In the genomic region with DNA sequence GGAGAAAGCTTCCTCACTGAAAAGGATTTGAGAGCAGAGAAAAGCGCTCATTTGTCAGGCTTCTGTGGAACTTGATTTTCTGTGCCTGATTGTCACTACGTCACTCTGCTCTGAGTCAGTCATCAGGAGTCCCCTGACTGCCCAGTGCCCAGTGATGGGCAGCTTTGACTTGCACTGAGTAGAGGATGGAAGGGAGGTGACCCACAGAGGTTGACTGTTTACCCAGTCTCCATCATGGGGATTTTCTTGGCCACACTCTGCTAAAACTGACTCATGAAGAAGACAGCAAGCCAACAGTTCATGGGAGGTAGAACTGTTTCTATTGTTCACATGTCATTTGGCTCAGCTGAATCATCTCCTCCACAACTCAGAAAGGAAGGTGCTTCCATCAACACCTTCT, we compare ENCODE assay signal across 12 cellular contexts.
A peak's percentile ranks its signal among the peaks of the same experiment; 100 is the strongest.
DNase-seq lines count a peak whose midpoint lies in the region; ATAC-seq, FAIRE-seq and TF ChIP-seq lines count a peak whose summit lies in the region.
"Had no signal": no experiment of that assay in that cellular context is flagged by ENCODE, and none has a peak within 500 bp of the region (broad histone marks: within the 10 kb centered on the region; RNA-seq: fewer than 3 reads in every experiment).

No MANE protein-coding gene starts in this region.

- H3K9me3 Mint-ChIP-seq in activated T-cell treated with anti-CD3 and anti-CD28 coated beads, Interleukin-2, amount 50 U/mL, for 24 hours = peaks cover 4% of the 10 kb centered on the region
- no peaks in the 10 kb centered on the region for H3K9me3 Mint-ChIP-seq in astrocyte (ENCODE audit: unreplicated experiment)
- peaks cover 7% of the 10 kb centered on the region for H3K9me3 Mint-ChIP-seq in Caco-2 (ENCODE audit: unreplicated experiment)
- H3K9me3 Mint-ChIP-seq: activated naive CD4-positive, alpha-beta T cell treated with anti-CD3 and anti-CD28 coated beads, Interleukin-2, amount 50 U/mL, for 24 hours had no signal

- no TSS peak for BruUV-seq in Caco-2 (replicated peaks; lab: Mats Ljungman, UMichigan)

- peaks cover 56% of the 10 kb centered on the region for H3K4me1 Mint-ChIP-seq in activated T-cell treated with anti-CD3 and anti-CD28 coated beads, Interleukin-2, amount 50 U/mL, for 24 hours (ENCODE audit: low read depth)
- H3K4me1 Mint-ChIP-seq in astrocyte (ENCODE audit: low read depth, unreplicated experiment) (peaks cover 17% of the 10 kb centered on the region), Caco-2 (ENCODE audit: low read depth, unreplicated experiment) (no peaks in the 10 kb centered on the region)

- no peak for TF ChIP-seq CTCF in astrocyte (IDR thresholded peaks at IDR 0.05; ENCODE audit: insufficient read depth, low read depth, low read length)
- no peak for TF ChIP-seq CTCF in Caco-2 (IDR thresholded peaks at IDR 0.05; ENCODE audit: insufficient read depth in 1 of 2, low read depth in 1 of 2, low read length in 1 of 2, severe bottlenecking in 1 of 2, unreplicated experiment in 1 of 2)

- no peak overlapping the region for H3K9ac ChIP-seq in astrocyte (ENCODE audit: low read length)

- no peak overlapping the region for H3K4me3 ChIP-seq in astrocyte (ENCODE audit: insufficient read depth, low read depth, low read length)
- no peak overlapping the region for H3K4me3 ChIP-seq in Caco-2 (ENCODE audit: low read depth, low read length)

- no peak overlapping the region for H3K4me3 Mint-ChIP-seq in activated T-cell treated with anti-CD3 and anti-CD28 coated beads, Interleukin-2, amount 50 U/mL, for 24 hours
- H3K4me3 Mint-ChIP-seq in astrocyte (ENCODE audit: unreplicated experiment) (no peak overlapping the region), Caco-2 (ENCODE audit: unreplicated experiment) (no peak overlapping the region)
- H3K4me3 Mint-ChIP-seq: activated naive CD4-positive, alpha-beta T cell treated with anti-CD3 and anti-CD28 coated beads, Interleukin-2, amount 50 U/mL, for 24 hours had no signal

- H3K27ac Mint-ChIP-seq in activated T-cell treated with anti-CD3 and anti-CD28 coated beads, Interleukin-2, amount 50 U/mL, for 24 hours = peak overlapping the region; percentile 58
- no peak overlapping the region for H3K27ac Mint-ChIP-seq in astrocyte (ENCODE audit: unreplicated experiment)
- H3K27ac Mint-ChIP-seq in Caco-2 (ENCODE audit: unreplicated experiment) = no peak overlapping the region
- H3K27ac Mint-ChIP-seq: activated naive CD4-positive, alpha-beta T cell treated with anti-CD3 and anti-CD28 coated beads, Interleukin-2, amount 50 U/mL, for 24 hours had no signal

- H3K79me2 ChIP-seq in astrocyte (ENCODE audit: insufficient read depth, low read length) = no peaks in the 10 kb centered on the region

- intact Hi-C loops in Caco-2 (cut with micrococcal nuclease; ENCODE audit: unreplicated experiment) = no loop called here

- peak overlapping the region; percentile 22 for H3K4me2 ChIP-seq in astrocyte (ENCODE audit: low read length)

- H3K27me3 ChIP-seq in astrocyte (ENCODE audit: insufficient read depth, low read length) (no peaks in the 10 kb centered on the region), Caco-2 (replicated peaks; ENCODE audit: control insufficient read depth, insufficient read depth, low read length) (no peaks in the 10 kb centered on the region)

- POLR2A ChIA-PET in Caco-2 (lab: Charles Lee) = interaction anchor here (0.6 kb wide), 1 partner anchor 156 kb away, joined by 3 read pairs; no protein-coding TSS in a partner anchor

- no peaks in the 10 kb centered on the region for H3K27me3 Mint-ChIP-seq in activated T-cell treated with anti-CD3 and anti-CD28 coated beads, Interleukin-2, amount 50 U/mL, for 24 hours
- no peaks in the 10 kb centered on the region for H3K27me3 Mint-ChIP-seq in astrocyte (ENCODE audit: low read depth, unreplicated experiment)
- peaks cover 9% of the 10 kb centered on the region for H3K27me3 Mint-ChIP-seq in Caco-2 (ENCODE audit: insufficient read depth, unreplicated experiment)
- H3K27me3 Mint-ChIP-seq: activated naive CD4-positive, alpha-beta T cell treated with anti-CD3 and anti-CD28 coated beads, Interleukin-2, amount 50 U/mL, for 24 hours had no signal

- H3K9me3 ChIP-seq in astrocyte (ENCODE audit: insufficient read depth, low read depth, low read length) = no peaks in the 10 kb centered on the region
- no peaks in the 10 kb centered on the region for H3K9me3 ChIP-seq in Caco-2

- no peaks in the 10 kb centered on the region for H4K20me1 ChIP-seq in astrocyte (ENCODE audit: insufficient read depth, low read length)

- CTCF ChIA-PET in Caco-2 (lab: Charles Lee) = no interaction called here

- no peaks in the 10 kb centered on the region for H3K36me3 Mint-ChIP-seq in activated T-cell treated with anti-CD3 and anti-CD28 coated beads, Interleukin-2, amount 50 U/mL, for 24 hours (ENCODE audit: low read depth)
- no peaks in the 10 kb centered on the region for H3K36me3 Mint-ChIP-seq in astrocyte (ENCODE audit: low read depth, unreplicated experiment)
- no peaks in the 10 kb centered on the region for H3K36me3 Mint-ChIP-seq in Caco-2 (ENCODE audit: insufficient read depth, unreplicated experiment)
- H3K36me3 Mint-ChIP-seq: activated naive CD4-positive, alpha-beta T cell treated with anti-CD3 and anti-CD28 coated beads, Interleukin-2, amount 50 U/mL, for 24 hours had no signal

- no peak overlapping the region for H2AFZ ChIP-seq in astrocyte (ENCODE audit: low read depth, low read length)

- peak; percentile 88 for FAIRE-seq in astrocyte (lab: Jason Lieb, UNC)

- H3K27ac ChIP-seq in astrocyte (ENCODE audit: low read depth, low read length) = peak overlapping the region; percentile 20

- H3K4me1 ChIP-seq in astrocyte (ENCODE audit: insufficient read depth, low read length) (peaks cover 24% of the 10 kb centered on the region), Caco-2 (no peaks in the 10 kb centered on the region)

- no peak for DNase-seq in activated T-cell treated with anti-CD3 and anti-CD28 coated beads, Interleukin-2, amount 50 U/mL, for 24 hours
- no peak for DNase-seq in activated T-cell treated with anti-CD3 and anti-CD28 coated beads, Interleukin-2, amount 50 U/mL, for 48 hours
- peak; percentile 84 for DNase-seq in astrocyte (ENCODE audit: low read depth)
- peak; percentile 93 for DNase-seq in renal cortical epithelial cell (ENCODE audit: low read depth)
- DNase-seq in SKM-1 (lab: John Stamatoyannopoulos, UW; ENCODE audit: unreplicated experiment) = no peak
- DNase-seq in Caco-2 = no peak
- DNase-seq: AML-193; NCI-H2029 treated with DMSO at 0.1 percent for 48 hours; stimulated activated CD4-positive, alpha-beta T cell treated with anti-CD3 and anti-CD28 coated beads, Interleukin-4, amount 100 ng/mL, for 4 hours had no signal

- ATAC-seq in HG03039 (IDR thresholded peaks at IDR 0.05; ENCODE audit: unreplicated experiment) = peak; percentile 56
- no peak for ATAC-seq in HG03354 (IDR thresholded peaks at IDR 0.05; ENCODE audit: poor library complexity, severe bottlenecking, unreplicated experiment)

- no peaks in the 10 kb centered on the region for H3K36me3 ChIP-seq in astrocyte (ENCODE audit: insufficient read depth, low read length)
- no peaks in the 10 kb centered on the region for H3K36me3 ChIP-seq in Caco-2 (ENCODE audit: control insufficient read depth, insufficient read depth, low read length)

Comparison
In these comparisons a context has a peak if more than half of its experiments do, and no peak if none do; other contexts are left out.
1. DNase-seq: peak in astrocyte (single experiment) and renal cortical epithelial cell (single experiment); none in activated T-cell treated with anti-CD3 and anti-CD28 coated beads, Interleukin-2, amount 50 U/mL, for 24 hours (single experiment), activated T-cell treated with anti-CD3 and anti-CD28 coated beads, Interleukin-2, amount 50 U/mL, for 48 hours (0 of 2), SKM-1 (single experiment) and Caco-2 (0 of 2).